ENCODE assay signal across 33 cellular contexts in the genomic region with DNA sequence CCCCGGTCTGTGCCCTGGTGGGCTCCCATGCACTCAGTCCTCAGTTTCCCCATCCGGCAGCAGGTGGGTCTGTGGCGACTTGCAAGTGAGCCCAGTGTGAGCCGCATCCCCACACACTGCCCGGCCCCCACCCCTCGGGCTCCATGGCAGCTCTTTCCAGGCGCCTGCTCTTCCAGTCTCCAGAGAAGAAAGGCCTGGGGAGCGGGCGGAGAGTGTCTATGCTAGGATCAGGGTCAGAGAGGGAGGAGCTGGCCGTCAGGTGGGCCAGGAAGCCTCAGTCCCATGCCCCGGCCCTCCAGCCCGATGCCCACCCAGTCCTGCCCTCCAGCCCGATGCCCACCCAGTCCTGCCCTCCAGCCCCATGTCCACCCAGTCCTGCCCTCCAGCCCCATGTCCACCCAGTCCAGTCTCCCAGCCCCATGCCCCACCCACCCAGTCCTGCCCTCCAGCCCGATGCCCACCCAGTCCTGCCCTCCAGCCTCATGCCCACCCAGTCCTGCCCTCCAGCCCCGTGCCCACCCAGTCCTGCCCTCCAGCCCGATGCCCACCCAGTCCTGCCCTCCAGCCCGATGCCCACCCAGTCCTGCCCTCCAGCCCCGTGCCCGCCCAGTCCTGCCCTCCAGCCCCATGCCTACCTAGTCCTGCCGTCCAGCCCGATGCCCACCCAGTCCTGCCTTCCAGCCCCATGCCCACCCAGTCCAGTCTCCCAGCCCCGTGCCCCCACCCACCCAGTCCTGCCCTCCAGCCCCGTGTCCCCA.
"Had no signal": no experiment of that assay in that cellular context is flagged by ENCODE, and none has a peak within 500 bp of the region (broad histone marks: within the 10 kb centered on the region; RNA-seq: fewer than 3 reads in every experiment).

No MANE protein-coding gene starts in this region.

- H3K9me3 ChIP-seq: adrenal gland, ascending aorta, body of pancreas, breast epithelium had no signal

- H3K36me3 ChIP-seq: adrenal gland, brain microvascular endothelial cell, breast epithelium, cardiac muscle cell had no signal

- ATAC-seq: activated naive CD8-positive, alpha-beta T cell treated with anti-CD3 and anti-CD28 coated beads, Interleukin-2, amount 50 U/mL, for 24 hours; activated T-cell treated with anti-CD3 and anti-CD28 coated beads, Interleukin-2, amount 50 U/mL, for 4 hours; activated T-cell treated with anti-CD3 and anti-CD28 coated beads, Interleukin-2, amount 50 U/mL, for 72 hours; activated T-helper 17 cell treated with anti-CD3 and anti-CD28 coated beads, Interleukin-2, amount 50 U/mL, for 72 hours; body of pancreas had no signal

- DNase-seq: activated effector memory CD4-positive, alpha-beta T cell treated with anti-CD3 and anti-CD28 coated beads, Interleukin-2, amount 50 U/mL, for 16 hours; activated effector memory CD4-positive, alpha-beta T cell treated with Interleukin-2 at 50 U/mL for 16 hours; activated gamma-delta T cell; activated gamma-delta T cell treated with Interleukin-2 at 50 U/mL for 16 hours; activated naive CD4-positive, alpha-beta T cell; activated naive CD4-positive, alpha-beta T cell treated with anti-CD3 and anti-CD28 coated beads for 36 hours; activated naive CD4-positive, alpha-beta T cell treated with anti-CD3 and anti-CD28 coated beads, Interleukin-2, amount 10 ng/mL, durations not matched to agents 7 days and 5 days; activated naive CD4-positive, alpha-beta T cell treated with anti-CD3 and anti-CD28 coated beads, Interleukin-2, amount 50 U/mL, for 16 hours; activated naive CD4-positive, alpha-beta T cell treated with Interleukin-2 at 50 U/mL for 16 hours; activated naive CD8-positive, alpha-beta T cell treated with anti-CD3 and anti-CD28 coated beads for 36 hours; activated naive CD8-positive, alpha-beta T cell treated with anti-CD3 and anti-CD28 coated beads, Interleukin-2, amount 10 ng/mL, durations not matched to agents 7 days and 5 days; activated naive CD8-positive, alpha-beta T cell treated with anti-CD3 and anti-CD28 coated beads, Interleukin-2, amount 50 U/mL, for 24 hours; activated T-cell treated with anti-CD3 and anti-CD28 coated beads, Interleukin-2, amount 50 U/mL, for 1 hour; activated T-cell treated with anti-CD3 and anti-CD28 coated beads, Interleukin-2, amount 50 U/mL, for 24 hours; activated T-cell treated with anti-CD3 and anti-CD28 coated beads, Interleukin-2, amount 50 U/mL, for 4 hours; activated T-cell treated with anti-CD3 and anti-CD28 coated beads, Interleukin-2, amount 50 U/mL, for 48 hours; activated T-cell treated with anti-CD3 and anti-CD28 coated beads, Interleukin-2, amount 50 U/mL, for 72 hours; adrenal gland; amniotic stem cell; amygdala; anterior cingulate cortex; aorta; body of pancreas; brain microvascular endothelial cell; caudate nucleus; central memory CD4-positive, alpha-beta T cell; cerebellar nuclear complex had no signal

- H3K27ac ChIP-seq: adrenal gland, ascending aorta, body of pancreas, brain microvascular endothelial cell, breast epithelium, cardiac muscle cell had no signal

- FAIRE-seq: astrocyte, bronchial epithelial cell had no signal

- H3K27me3 ChIP-seq: adrenal gland, ascending aorta, body of pancreas, brain microvascular endothelial cell, breast epithelium, cardiac muscle cell had no signal

- H3K4me1 ChIP-seq: adrenal gland, ascending aorta, body of pancreas, breast epithelium had no signal

- H3K4me3 ChIP-seq: adrenal gland, ascending aorta, body of pancreas, breast epithelium, cardiac muscle cell had no signal
